8 cellular contexts compared by ENCODE assay signal in genomic region chr10:124354411-124355382, GRCh38.
DNase-seq lines count a peak whose midpoint lies in the region; TF ChIP-seq lines count a peak whose summit lies in the region.

No MANE protein-coding gene starts in this region.

- H3K9me3 ChIP-seq in right atrium auricular region = peaks cover 0 to 11% of the 10 kb centered on the region in 2 donors

- no peaks in the 10 kb centered on the region for H3K27me3 ChIP-seq in right atrium auricular region

- H3K4me1 ChIP-seq in right atrium auricular region = peaks cover 0 to 13% of the 10 kb centered on the region in 2 donors

- H3K27ac ChIP-seq in right atrium auricular region = no peak overlapping the region

- H3K27me3 Mint-ChIP-seq in HFFc6 (ENCODE audit: insufficient read depth) = peaks cover 14% of the 10 kb centered on the region

- no peaks in the 10 kb centered on the region; the same call in 1 of the 2 replicates for H3K9me3 Mint-ChIP-seq in HFFc6

- H3K36me3 ChIP-seq in right atrium auricular region = no peaks in the 10 kb centered on the region

- TF ChIP-seq CTCF in HFFc6 (IDR thresholded peaks at IDR 0.05) (no peak; the same call in 1 of the 2 replicates), right atrium auricular region (IDR thresholded peaks at IDR 0.05) (no peak)

- no peaks in the 10 kb centered on the region for H3K36me3 Mint-ChIP-seq in HFFc6 (ENCODE audit: low read depth)

- H3K4me3 ChIP-seq in right atrium auricular region (peak overlapping the region; percentile 18 to 40), skeletal muscle cell (ENCODE audit: low read depth, low read length) (peak overlapping the region; percentile 43)

- peaks cover 19% of the 10 kb centered on the region for H3K4me1 Mint-ChIP-seq in HFFc6 (ENCODE audit: low read depth)

- DNase-seq in EL (peak; percentile 75), HFFc6 (peak; percentile 56), NOMO-1 treated with DMSO at 0.1 percent for 48 hours (lab: John Stamatoyannopoulos, UW; ENCODE audit: unreplicated experiment) (peak; percentile 66), right atrium auricular region (ENCODE audit: low spot score) (peak; percentile 68), skeletal muscle cell (ENCODE audit: low read depth) (no peak), NCI-H446 (lab: John Stamatoyannopoulos, UW) (no peak), putamen (ENCODE audit: low spot score) (no peak)
- DNase-seq in activated naive CD4-positive, alpha-beta T cell treated with anti-CD3 and anti-CD28 coated beads, Interleukin-2, amount 50 U/mL, for 16 hours = peak; percentile 52

- peak overlapping the region; percentile 91 for H3K4me3 Mint-ChIP-seq in HFFc6

- peak overlapping the region; percentile 86 for H3K27ac Mint-ChIP-seq in HFFc6

Comparison
In these comparisons a context has a peak if more than half of its experiments do, and no peak if none do; other contexts are left out.
1. DNase-seq: peak in EL (single experiment), HFFc6 (single experiment), NOMO-1 treated with DMSO at 0.1 percent for 48 hours (single experiment), activated naive CD4-positive, alpha-beta T cell treated with anti-CD3 and anti-CD28 coated beads, Interleukin-2, amount 50 U/mL, for 16 hours (single experiment) and right atrium auricular region (single experiment); none in skeletal muscle cell (single experiment), NCI-H446 (0 of 2) and putamen (single experiment).